Comparison of ENCODE assay signal across 9 cellular contexts in genomic region chr10:9342865-9343450, GRCh38.
DNase-seq lines count a peak whose midpoint lies in the region; ATAC-seq, FAIRE-seq and TF ChIP-seq lines count a peak whose summit lies in the region.
"Had no signal": no experiment of that assay in that cellular context is flagged by ENCODE, and none has a peak within 500 bp of the region (broad histone marks: within the 10 kb centered on the region; RNA-seq: fewer than 3 reads in every experiment).

No MANE protein-coding gene starts in this region.

- H3K27ac ChIP-seq in SU-DHL-6 (ENCODE audit: low read depth, low read length) (no peak overlapping the region), transverse colon (no peak overlapping the region)
- H3K27ac ChIP-seq: BLaER1 had no signal

- no peak for TF ChIP-seq POLR2A in transverse colon (IDR thresholded peaks at IDR 0.05)

- no peaks in the 10 kb centered on the region for H3K9me2 ChIP-seq in SU-DHL-6 (replicated peaks; ENCODE audit: insufficient read depth, low read length)

- no peaks in the 10 kb centered on the region for H3F3A ChIP-seq in SU-DHL-6 (ENCODE audit: insufficient read depth)

- TF ChIP-seq EP300 in transverse colon (IDR thresholded peaks at IDR 0.05; ENCODE audit: low read depth): no peak

- no peak overlapping the region for H2AFZ ChIP-seq in SU-DHL-6 (ENCODE audit: low read depth, low read length, severe bottlenecking)

- no peaks in the 10 kb centered on the region for H4K20me1 ChIP-seq in SU-DHL-6 (ENCODE audit: low read depth, low read length)
- H4K20me1 ChIP-seq: BLaER1 had no signal

- H3K4me3 ChIP-seq in SU-DHL-6 (ENCODE audit: insufficient read depth, low read length, poor library complexity, severe bottlenecking): no peak overlapping the region
- H3K4me3 ChIP-seq in transverse colon: no peak overlapping the region
- H3K4me3 ChIP-seq: BLaER1 had no signal

- no peaks in the 10 kb centered on the region for H3K9me3 ChIP-seq in SU-DHL-6 (ENCODE audit: insufficient read depth, low read length)
- peaks cover 0 to 3% of the 10 kb centered on the region in 2 donors for H3K9me3 ChIP-seq in transverse colon

- no peak overlapping the region for H3K9ac ChIP-seq in SU-DHL-6 (ENCODE audit: low read length)
- H3K9ac ChIP-seq: BLaER1 had no signal

- no peak for FAIRE-seq in HTR-8/SVneo (lab: Jason Lieb, UNC)

- intact Hi-C loops in transverse colon (cut with DNase I; ENCODE audit: low total_unique reads): no loop called here

- no peak for ATAC-seq in GM21528 (IDR thresholded peaks at IDR 0.05; ENCODE audit: low FRiP score, unreplicated experiment)

- no peaks in the 10 kb centered on the region for H3K36me3 ChIP-seq in SU-DHL-6 (ENCODE audit: low read length)
- H3K36me3 ChIP-seq in transverse colon: no peaks in the 10 kb centered on the region
- H3K36me3 ChIP-seq: BLaER1 had no signal

- peaks cover 0 to 5% (median 0%) of the 10 kb centered on the region in 4 donors for H3K4me1 ChIP-seq in transverse colon

- no peaks in the 10 kb centered on the region for H3K27me3 ChIP-seq in SU-DHL-6 (ENCODE audit: low read length)
- no peaks in the 10 kb centered on the region for H3K27me3 ChIP-seq in transverse colon
- H3K27me3 ChIP-seq: BLaER1 had no signal

- H3K4me2 ChIP-seq in SU-DHL-6 (ENCODE audit: low read depth, low read length, poor library complexity, severe bottlenecking): no peak overlapping the region
- H3K4me2 ChIP-seq: BLaER1 had no signal

- peak in 2 of 3 experiments; percentile 5 to 26 for DNase-seq in NCI-H1417 (lab: John Stamatoyannopoulos, UW)
- DNase-seq in NCI-H1417 treated with DMSO at 0.1 percent for 48 hours (lab: John Stamatoyannopoulos, UW): no peak
- peak; percentile 8 for DNase-seq in HTR-8/SVneo (ENCODE audit: insufficient read length, low spot score)
- peak; percentile 8 for DNase-seq in hepatic stellate cell (ENCODE audit: low spot score)
- no peak for DNase-seq in transverse colon
- DNase-seq in stimulated activated CD8-positive, alpha-beta memory T cell treated with anti-CD3 and anti-CD28 coated beads, Interleukin-4, amount 100 ng/mL, for 48 hours: no peak

- no peaks in the 10 kb centered on the region for H3K79me2 ChIP-seq in SU-DHL-6 (ENCODE audit: insufficient read depth, low read length)

- TF ChIP-seq CTCF in SU-DHL-6 (IDR thresholded peaks at IDR 0.05; ENCODE audit: insufficient read depth, low read length, poor library complexity, severe bottlenecking): peak; percentile 60
- TF ChIP-seq CTCF in transverse colon (IDR thresholded peaks at IDR 0.05): peak; percentile 43 to 57 (median 54)

- WGBS in transverse colon (ENCODE audit: low coverage in 1 of 2), 2 donors: 22 to 25% methylated on average over 4 of the region's 4 CpGs

- in situ Hi-C loops in transverse colon (cut with MboI; ENCODE audit: low pct_ligation_motif_present in 1 of 4, low pct_unique_long_range_greater_than_20kb in 1 of 4, low sequenced_read_pairs in 3 of 4): loop anchor here in 3 of 4 donors (25.0 kb wide), 3 partner anchors 1344 to 1919 kb away; no protein-coding TSS in a partner anchor

Comparison
In these comparisons a context has a peak if more than half of its experiments do, and no peak if none do; other contexts are left out.
1. DNase-seq: peak in NCI-H1417 (2 of 3), HTR-8/SVneo (single experiment) and hepatic stellate cell (single experiment); none in NCI-H1417 treated with DMSO at 0.1 percent for 48 hours (single experiment), transverse colon (single experiment) and stimulated activated CD8-positive, alpha-beta memory T cell treated with anti-CD3 and anti-CD28 coated beads, Interleukin-4, amount 100 ng/mL, for 48 hours (single experiment).